ENCODE assay signal across 14 cellular contexts in genomic region chr14:24680516-24680915, GRCh38. TPM values are rescaled to one million over a fixed set of nuclear protein-coding genes. Genes with fewer than 3 reads are reported as not detected.
"Had no signal": no experiment of that assay in that cellular context is flagged by ENCODE, and none has a peak within 500 bp of the region (broad histone marks: within the 10 kb centered on the region; RNA-seq: fewer than 3 reads in every experiment).

No MANE protein-coding gene starts in this region.

- DNase-seq: activated CD4-positive, alpha-beta T cell treated with anti-CD3 and anti-CD28 coated beads for 4 hours; colonic mucosa; effector CD4-positive, alpha-beta T cell; heart left ventricle; mammary epithelial cell; mucosa of descending colon; stimulated activated CD4-positive, alpha-beta T cell treated with anti-CD3 and anti-CD28 coated beads, Interleukin-4, amount 100 ng/mL, for 1 hour; stimulated activated CD8-positive, alpha-beta memory T cell treated with anti-CD3 and anti-CD28 coated beads, Interleukin-4, amount 100 ng/mL, for 48 hours; T1000; tibial artery had no signal

- ATAC-seq: mucosa of descending colon had no signal

RNA-seq across cellular contexts. Expression of gene GZMB, which starts 46.5 kb away (rescaled TPM):
- total RNA-seq: cardiac muscle cell, fibroblast of lung, frontal cortex, mammary epithelial cell, osteocyte had no signal
